Comparison of ENCODE assay signal across 40 cellular contexts in the genomic region with DNA sequence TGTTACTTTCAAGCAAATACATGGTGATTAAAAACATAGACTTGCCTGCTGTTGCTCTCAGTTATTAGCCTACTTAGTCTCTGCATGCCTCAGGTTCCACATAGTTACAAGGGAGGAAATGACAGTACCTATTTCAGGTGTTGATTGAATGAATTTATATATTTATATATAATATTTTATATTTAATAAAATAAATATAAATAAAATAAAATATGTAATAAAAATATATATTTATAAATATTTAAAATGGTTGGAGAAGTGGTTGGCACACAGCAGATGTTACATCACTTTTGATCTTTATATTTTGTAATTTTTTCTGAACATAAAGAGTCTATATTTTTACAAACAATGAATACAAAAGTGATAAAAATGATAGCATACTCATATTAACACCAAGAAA.
"Had no signal": no experiment of that assay in that cellular context is flagged by ENCODE, and none has a peak within 500 bp of the region (broad histone marks: within the 10 kb centered on the region; RNA-seq: fewer than 3 reads in every experiment).

No MANE protein-coding gene starts in this region.

- H3K27ac Mint-ChIP-seq: activated naive CD4-positive, alpha-beta T cell treated with anti-CD3 and anti-CD28 coated beads for 36 hours; activated naive CD4-positive, alpha-beta T cell treated with anti-CD3 and anti-CD28 coated beads, Interleukin-2, amount 10 ng/mL, durations not matched to agents 7 days and 5 days; activated naive CD4-positive, alpha-beta T cell treated with anti-CD3 and anti-CD28 coated beads, Interleukin-2, amount 50 U/mL, for 24 hours; activated naive CD4-positive, alpha-beta T cell treated with anti-CD3 and anti-CD28 coated beads, Interleukin-2, amount 50 U/mL, for 72 hours; activated naive CD8-positive, alpha-beta T cell; activated naive CD8-positive, alpha-beta T cell treated with anti-CD3 and anti-CD28 coated beads for 36 hours; activated naive CD8-positive, alpha-beta T cell treated with anti-CD3 and anti-CD28 coated beads, Interleukin-2, amount 10 ng/mL, durations not matched to agents 7 days and 5 days; activated naive CD8-positive, alpha-beta T cell treated with anti-CD3 and anti-CD28 coated beads, Interleukin-2, amount 50 U/mL, for 24 hours; activated T-cell treated with anti-CD3 and anti-CD28 coated beads, Interleukin-2, amount 50 U/mL, for 24 hours; activated T-cell treated with anti-CD3 and anti-CD28 coated beads, Interleukin-2, amount 50 U/mL, for 72 hours; activated T-helper 1 cell treated with anti-CD3 and anti-CD28 coated beads, Interleukin-12 subunit alpha, Interleukin-12 subunit beta, Interleukin-2, Interleukin-4 antibody, amounts not matched to agents 30 ng/mL and 10 ng/mL and 1 ng/mL, durations not matched to agents 14 hours and 24 hours and 36 hours; activated T-helper 17 cell treated with anti-CD3 and anti-CD28 coated beads, Interleukin-2, amount 50 U/mL, for 72 hours; activated T-helper 2 cell treated with anti-CD3 and anti-CD28 coated beads, Interferon-gamma antibody, Interleukin-2, Interleukin-4, amounts not matched to agents 10 μg/mL and 5 μg/mL and 100 μg/mL, durations not matched to agents 14 hours and 24 hours and 36 hours; brain had no signal

- H3K4me1 ChIP-seq: adrenal gland, ascending aorta, body of pancreas, breast epithelium had no signal

- ATAC-seq: activated naive CD4-positive, alpha-beta T cell treated with anti-CD3 and anti-CD28 coated beads, Interleukin-2, amount 50 U/mL, for 72 hours; activated naive CD8-positive, alpha-beta T cell treated with anti-CD3 and anti-CD28 coated beads, Interleukin-2, amount 50 U/mL, for 24 hours; activated T-cell treated with anti-CD3 and anti-CD28 coated beads, Interleukin-2, amount 50 U/mL, for 4 hours; activated T-cell treated with anti-CD3 and anti-CD28 coated beads, Interleukin-2, amount 50 U/mL, for 72 hours; activated T-helper 17 cell treated with anti-CD3 and anti-CD28 coated beads, Interleukin-2, amount 50 U/mL, for 72 hours; body of pancreas had no signal

- H3K36me3 Mint-ChIP-seq: activated naive CD4-positive, alpha-beta T cell treated with anti-CD3 and anti-CD28 coated beads, Interleukin-2, amount 10 ng/mL, durations not matched to agents 7 days and 5 days; activated naive CD4-positive, alpha-beta T cell treated with anti-CD3 and anti-CD28 coated beads, Interleukin-2, amount 50 U/mL, for 24 hours; activated naive CD4-positive, alpha-beta T cell treated with anti-CD3 and anti-CD28 coated beads, Interleukin-2, amount 50 U/mL, for 72 hours; activated naive CD8-positive, alpha-beta T cell; activated naive CD8-positive, alpha-beta T cell treated with anti-CD3 and anti-CD28 coated beads for 36 hours; activated naive CD8-positive, alpha-beta T cell treated with anti-CD3 and anti-CD28 coated beads, Interleukin-2, amount 10 ng/mL, durations not matched to agents 7 days and 5 days; brain had no signal

- DNase-seq: activated effector memory CD4-positive, alpha-beta T cell treated with anti-CD3 and anti-CD28 coated beads, Interleukin-2, amount 50 U/mL, for 16 hours; activated effector memory CD4-positive, alpha-beta T cell treated with Interleukin-2 at 50 U/mL for 16 hours; activated gamma-delta T cell; activated gamma-delta T cell treated with Interleukin-2 at 50 U/mL for 16 hours; activated naive CD4-positive, alpha-beta T cell; activated naive CD4-positive, alpha-beta T cell treated with anti-CD3 and anti-CD28 coated beads for 36 hours; activated naive CD4-positive, alpha-beta T cell treated with anti-CD3 and anti-CD28 coated beads, Interleukin-2, amount 10 ng/mL, durations not matched to agents 7 days and 5 days; activated naive CD4-positive, alpha-beta T cell treated with anti-CD3 and anti-CD28 coated beads, Interleukin-2, amount 50 U/mL, for 16 hours; activated naive CD4-positive, alpha-beta T cell treated with Interleukin-2 at 50 U/mL for 16 hours; activated naive CD8-positive, alpha-beta T cell treated with anti-CD3 and anti-CD28 coated beads for 36 hours; activated naive CD8-positive, alpha-beta T cell treated with anti-CD3 and anti-CD28 coated beads, Interleukin-2, amount 10 ng/mL, durations not matched to agents 7 days and 5 days; activated naive CD8-positive, alpha-beta T cell treated with anti-CD3 and anti-CD28 coated beads, Interleukin-2, amount 50 U/mL, for 24 hours; activated T-cell treated with anti-CD3 and anti-CD28 coated beads, Interleukin-2, amount 50 U/mL, for 24 hours; activated T-cell treated with anti-CD3 and anti-CD28 coated beads, Interleukin-2, amount 50 U/mL, for 4 hours; activated T-cell treated with anti-CD3 and anti-CD28 coated beads, Interleukin-2, amount 50 U/mL, for 48 hours; activated T-cell treated with anti-CD3 and anti-CD28 coated beads, Interleukin-2, amount 50 U/mL, for 72 hours; adrenal gland; amniotic stem cell; amygdala; anterior cingulate cortex; aorta; body of pancreas; brain microvascular endothelial cell; caudate nucleus; central memory CD4-positive, alpha-beta T cell; cerebellar nuclear complex had no signal

- H3K4me3 ChIP-seq: adrenal gland, ascending aorta, body of pancreas, breast epithelium, cardiac muscle cell had no signal

- H3K36me3 ChIP-seq: adrenal gland, ascending aorta, brain microvascular endothelial cell, breast epithelium, cardiac muscle cell had no signal

- FAIRE-seq: astrocyte, bronchial epithelial cell, colon had no signal

- H3K9me3 Mint-ChIP-seq: activated naive CD8-positive, alpha-beta T cell treated with anti-CD3 and anti-CD28 coated beads, Interleukin-2, amount 50 U/mL, for 24 hours had no signal

- H3K27ac ChIP-seq: adrenal gland, ascending aorta, body of pancreas, brain microvascular endothelial cell, breast epithelium, cardiac muscle cell had no signal

- H3K27me3 ChIP-seq: adrenal gland, ascending aorta, body of pancreas, brain microvascular endothelial cell, breast epithelium, cardiac muscle cell had no signal

- H3K27me3 Mint-ChIP-seq: activated naive CD4-positive, alpha-beta T cell treated with anti-CD3 and anti-CD28 coated beads, Interleukin-2, amount 10 ng/mL, durations not matched to agents 7 days and 5 days; activated naive CD4-positive, alpha-beta T cell treated with anti-CD3 and anti-CD28 coated beads, Interleukin-2, amount 50 U/mL, for 24 hours; activated naive CD8-positive, alpha-beta T cell; activated naive CD8-positive, alpha-beta T cell treated with anti-CD3 and anti-CD28 coated beads for 36 hours; activated naive CD8-positive, alpha-beta T cell treated with anti-CD3 and anti-CD28 coated beads, Interleukin-2, amount 10 ng/mL, durations not matched to agents 7 days and 5 days; activated naive CD8-positive, alpha-beta T cell treated with anti-CD3 and anti-CD28 coated beads, Interleukin-2, amount 50 U/mL, for 24 hours; activated T-cell treated with anti-CD3 and anti-CD28 coated beads, Interleukin-2, amount 50 U/mL, for 24 hours; activated T-helper 17 cell treated with anti-CD3 and anti-CD28 coated beads, Interleukin-2, amount 50 U/mL, for 72 hours; brain; central memory CD8-positive, alpha-beta T cell had no signal

- H3K4me1 Mint-ChIP-seq: activated naive CD4-positive, alpha-beta T cell treated with anti-CD3 and anti-CD28 coated beads, Interleukin-2, amount 10 ng/mL, durations not matched to agents 7 days and 5 days; activated naive CD4-positive, alpha-beta T cell treated with anti-CD3 and anti-CD28 coated beads, Interleukin-2, amount 50 U/mL, for 24 hours; activated naive CD8-positive, alpha-beta T cell treated with anti-CD3 and anti-CD28 coated beads for 36 hours; activated naive CD8-positive, alpha-beta T cell treated with anti-CD3 and anti-CD28 coated beads, Interleukin-2, amount 10 ng/mL, durations not matched to agents 7 days and 5 days; activated naive CD8-positive, alpha-beta T cell treated with anti-CD3 and anti-CD28 coated beads, Interleukin-2, amount 50 U/mL, for 24 hours; activated T-helper 17 cell treated with anti-CD3 and anti-CD28 coated beads, Interleukin-2, amount 50 U/mL, for 72 hours; brain; central memory CD8-positive, alpha-beta T cell had no signal

- H3K4me3 Mint-ChIP-seq: activated naive CD4-positive, alpha-beta T cell treated with anti-CD3 and anti-CD28 coated beads for 36 hours; activated naive CD4-positive, alpha-beta T cell treated with anti-CD3 and anti-CD28 coated beads, Interleukin-2, amount 10 ng/mL, durations not matched to agents 7 days and 5 days; activated naive CD4-positive, alpha-beta T cell treated with anti-CD3 and anti-CD28 coated beads, Interleukin-2, amount 50 U/mL, for 24 hours; activated naive CD8-positive, alpha-beta T cell; activated naive CD8-positive, alpha-beta T cell treated with anti-CD3 and anti-CD28 coated beads for 36 hours; activated naive CD8-positive, alpha-beta T cell treated with anti-CD3 and anti-CD28 coated beads, Interleukin-2, amount 10 ng/mL, durations not matched to agents 7 days and 5 days; activated naive CD8-positive, alpha-beta T cell treated with anti-CD3 and anti-CD28 coated beads, Interleukin-2, amount 50 U/mL, for 24 hours; activated T-cell treated with anti-CD3 and anti-CD28 coated beads, Interleukin-2, amount 50 U/mL, for 24 hours; activated T-cell treated with anti-CD3 and anti-CD28 coated beads, Interleukin-2, amount 50 U/mL, for 4 hours; activated T-cell treated with anti-CD3 and anti-CD28 coated beads, Interleukin-2, amount 50 U/mL, for 72 hours; activated T-helper 1 cell treated with anti-CD3 and anti-CD28 coated beads, Interleukin-12 subunit alpha, Interleukin-12 subunit beta, Interleukin-2, Interleukin-4 antibody, amounts not matched to agents 30 ng/mL and 10 ng/mL and 1 ng/mL, durations not matched to agents 14 hours and 24 hours and 36 hours; activated T-helper 17 cell treated with anti-CD3 and anti-CD28 coated beads, Interleukin-2, amount 50 U/mL, for 72 hours; brain; central memory CD8-positive, alpha-beta T cell had no signal

- H3K9me3 ChIP-seq: adrenal gland, body of pancreas had no signal
